8 cellular contexts compared by ENCODE assay signal in the genomic region with DNA sequence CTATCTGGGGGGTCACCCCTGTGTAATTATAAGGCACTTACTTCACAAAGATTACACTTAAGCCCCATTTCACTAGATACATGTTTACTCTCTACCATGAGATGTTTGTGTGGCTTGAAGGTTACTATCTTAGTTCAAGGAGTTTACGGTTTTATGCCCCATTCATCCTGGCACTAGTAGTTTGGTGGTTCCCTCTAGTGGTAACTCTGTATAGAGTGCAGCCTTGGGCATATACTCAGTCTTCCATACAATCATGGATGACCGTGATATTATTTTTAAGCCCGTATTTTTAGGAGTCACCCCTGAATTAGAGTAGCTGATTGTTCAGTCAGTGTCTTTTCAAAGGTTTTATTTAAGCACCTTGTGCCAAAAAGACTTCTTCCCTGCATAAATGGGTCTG.
A peak's percentile ranks its signal among the peaks of the same experiment; 100 is the strongest.
DNase-seq lines count a peak whose midpoint lies in the region; ATAC-seq, FAIRE-seq and TF ChIP-seq lines count a peak whose summit lies in the region.
"Had no signal": no experiment of that assay in that cellular context is flagged by ENCODE, and none has a peak within 500 bp of the region (broad histone marks: within the 10 kb centered on the region; RNA-seq: fewer than 3 reads in every experiment).

No MANE protein-coding gene starts in this region.

- H3K79me2 ChIP-seq in neural cell (replicated peaks; ENCODE audit: insufficient read depth, low read length), result no peaks in the 10 kb centered on the region

- ATAC-seq in HG03025 (IDR thresholded peaks at IDR 0.05; ENCODE audit: low FRiP score, unreplicated experiment), result peak; percentile 75

- H3K4me3 ChIP-seq in neural cell (ENCODE audit: low read length), result no peak overlapping the region
- no peak overlapping the region for H3K4me3 ChIP-seq in esophagus muscularis mucosa

- no peak for FAIRE-seq in H54 (lab: Jason Lieb, UNC)
- FAIRE-seq: colon had no signal

- no peak overlapping the region for H2AFZ ChIP-seq in neural cell (ENCODE audit: low read depth, low read length)

- H3K36me3 ChIP-seq in neural cell (ENCODE audit: insufficient read depth, low read length) (no peaks in the 10 kb centered on the region), esophagus muscularis mucosa (no peaks in the 10 kb centered on the region)

- no peaks in the 10 kb centered on the region for H3K4me1 ChIP-seq in esophagus muscularis mucosa

- no peak for TF ChIP-seq EP300 in neural cell (conservative IDR thresholded peaks at IDR 0.05; ENCODE audit: poor library complexity, severe bottlenecking)
- TF ChIP-seq EP300 in esophagus muscularis mucosa (IDR thresholded peaks at IDR 0.05), result no peak

- in situ Hi-C loops in GM13977 (cut with MboI; ENCODE audit: low pct_unique_long_range_greater_than_20kb, low sequenced_read_pairs, unreplicated experiment), result no loop called here

- DNase-seq in GM13977 (ENCODE audit: low spot score) (peak; percentile 5), DMS79 (lab: John Stamatoyannopoulos, UW) (no peak), H54 (ENCODE audit: insufficient read length, low spot score) (no peak), esophagus muscularis mucosa (ENCODE audit: extremely low spot score) (no peak)

- no peaks in the 10 kb centered on the region for H3K9me2 ChIP-seq in neural cell (ENCODE audit: insufficient read depth, low read length)

- H3K9ac ChIP-seq in neural cell (ENCODE audit: low read length), result no peak overlapping the region

- H3K9me3 ChIP-seq in neural cell (ENCODE audit: low read length), result no peaks in the 10 kb centered on the region
- H3K9me3 ChIP-seq in esophagus muscularis mucosa, result no peaks in the 10 kb centered on the region

- H3K27ac ChIP-seq in VCaP, result no peak overlapping the region
- no peak overlapping the region for H3K27ac ChIP-seq in neural cell (ENCODE audit: low read length)
- H3K27ac ChIP-seq in esophagus muscularis mucosa (replicated peaks in 1 of 4), result no peak overlapping the region

- intact Hi-C loops in esophagus muscularis mucosa (cut with DNase I), result no loop called here

- peak; percentile 54 for TF ChIP-seq CTCF in GM13977 (IDR thresholded peaks at IDR 0.05; ENCODE audit: extremely low read depth, insufficient read depth, missing control alignments)
- peak; percentile 79 for TF ChIP-seq CTCF in VCaP (conservative IDR thresholded peaks at IDR 0.05)
- peak; percentile 29 for TF ChIP-seq CTCF in neural cell (IDR thresholded peaks at IDR 0.05; ENCODE audit: poor library complexity, severe bottlenecking)
- TF ChIP-seq CTCF in esophagus muscularis mucosa (IDR thresholded peaks at IDR 0.05), result no peak

- no peaks in the 10 kb centered on the region for H3F3A ChIP-seq in neural cell (ENCODE audit: insufficient read depth, low read length, poor library complexity, severe bottlenecking)

- WGBS in esophagus muscularis mucosa, result 60% methylated on average over 3 of the region's 3 CpGs

- TF ChIP-seq POLR2A in H54 (IDR thresholded peaks at IDR 0.05; ENCODE audit: low read depth, low read length), result no peak
- no peak for TF ChIP-seq POLR2A in esophagus muscularis mucosa (IDR thresholded peaks at IDR 0.05; ENCODE audit: low read depth)

- no peaks in the 10 kb centered on the region for H4K20me1 ChIP-seq in neural cell (ENCODE audit: insufficient read depth)

- TF ChIP-seq RAD21 in neural cell (conservative IDR thresholded peaks at IDR 0.05), result no peak

- no peak overlapping the region for H3K4me2 ChIP-seq in neural cell (ENCODE audit: low read length)

- H3K27me3 ChIP-seq in neural cell (ENCODE audit: insufficient read depth, low read depth, low read length) (no peaks in the 10 kb centered on the region), esophagus muscularis mucosa (peaks cover 0 to 4% (median 0%) of the 10 kb centered on the region in 4 donors)

TF ChIP-seq in neural cell, 6 proteins besides CTCF, POLR2A, EP300 and RAD21:
- no peak for TF ChIP-seq SMC3 (conservative IDR thresholded peaks at IDR 0.05; ENCODE audit: poor library complexity)
- TF ChIP-seq, protein P1, sequence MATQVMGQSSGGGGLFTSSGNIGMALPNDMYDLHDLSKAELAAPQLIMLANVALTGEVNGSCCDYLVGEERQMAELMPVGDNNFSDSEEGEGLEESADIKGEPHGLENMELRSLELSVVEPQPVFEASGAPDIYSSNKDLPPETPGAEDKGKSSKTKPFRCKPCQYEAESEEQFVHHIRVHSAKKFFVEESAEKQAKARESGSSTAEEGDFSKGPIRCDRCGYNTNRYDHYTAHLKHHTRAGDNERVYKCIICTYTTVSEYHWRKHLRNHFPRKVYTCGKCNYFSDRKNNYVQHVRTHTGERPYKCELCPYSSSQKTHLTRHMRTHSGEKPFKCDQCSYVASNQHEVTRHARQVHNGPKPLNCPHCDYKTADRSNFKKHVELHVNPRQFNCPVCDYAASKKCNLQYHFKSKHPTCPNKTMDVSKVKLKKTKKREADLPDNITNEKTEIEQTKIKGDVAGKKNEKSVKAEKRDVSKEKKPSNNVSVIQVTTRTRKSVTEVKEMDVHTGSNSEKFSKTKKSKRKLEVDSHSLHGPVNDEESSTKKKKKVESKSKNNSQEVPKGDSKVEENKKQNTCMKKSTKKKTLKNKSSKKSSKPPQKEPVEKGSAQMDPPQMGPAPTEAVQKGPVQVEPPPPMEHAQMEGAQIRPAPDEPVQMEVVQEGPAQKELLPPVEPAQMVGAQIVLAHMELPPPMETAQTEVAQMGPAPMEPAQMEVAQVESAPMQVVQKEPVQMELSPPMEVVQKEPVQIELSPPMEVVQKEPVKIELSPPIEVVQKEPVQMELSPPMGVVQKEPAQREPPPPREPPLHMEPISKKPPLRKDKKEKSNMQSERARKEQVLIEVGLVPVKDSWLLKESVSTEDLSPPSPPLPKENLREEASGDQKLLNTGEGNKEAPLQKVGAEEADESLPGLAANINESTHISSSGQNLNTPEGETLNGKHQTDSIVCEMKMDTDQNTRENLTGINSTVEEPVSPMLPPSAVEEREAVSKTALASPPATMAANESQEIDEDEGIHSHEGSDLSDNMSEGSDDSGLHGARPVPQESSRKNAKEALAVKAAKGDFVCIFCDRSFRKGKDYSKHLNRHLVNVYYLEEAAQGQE (IDR thresholded peaks at IDR 0.05; ENCODE audit: borderline replicate concordance), result no peak
- TF ChIP-seq EZH2 (IDR thresholded peaks at IDR 0.05; ENCODE audit: borderline replicate concordance, insufficient read depth, low read length, poor library complexity, severe bottlenecking), result no peak
- TF ChIP-seq MXI1 (conservative IDR thresholded peaks at IDR 0.05; ENCODE audit: poor library complexity, severe bottlenecking), result no peak
- TF ChIP-seq POLR2AphosphoS5 (IDR thresholded peaks at IDR 0.05), result no peak
- no peak for TF ChIP-seq TAF1 (IDR thresholded peaks at IDR 0.05; ENCODE audit: low read depth)

Comparison
In these comparisons a context has a peak if more than half of its experiments do, and no peak if none do; other contexts are left out.
1. CTCF ChIP-seq: peak in GM13977 (single experiment), VCaP (single experiment) and neural cell (single experiment); none in esophagus muscularis mucosa (0 of 3).